Comparison of ENCODE assay signal across 13 cellular contexts in genomic region chr12:11723993-11724392, GRCh38.
A peak's percentile ranks its signal among the peaks of the same experiment; 100 is the strongest.
DNase-seq lines count a peak whose midpoint lies in the region; ATAC-seq and TF ChIP-seq lines count a peak whose summit lies in the region.
"Had no signal": no experiment of that assay in that cellular context is flagged by ENCODE, and none has a peak within 500 bp of the region (broad histone marks: within the 10 kb centered on the region; RNA-seq: fewer than 3 reads in every experiment).

No MANE protein-coding gene starts in this region.

- H3K4me3 ChIP-seq in stomach smooth muscle (ENCODE audit: low read length in 2 of 2) (peak overlapping the region in 1 of 2 donors; percentile 8), adrenal gland (no peak overlapping the region), MG63 (no peak overlapping the region)

- H3K36me3 ChIP-seq in stomach smooth muscle (ENCODE audit: control insufficient read depth in 2 of 2, insufficient read depth in 2 of 2, low read length in 2 of 2): no peaks in the 10 kb centered on the region
- no peaks in the 10 kb centered on the region for H3K36me3 ChIP-seq in adrenal gland (replicated peaks in 1 of 2)
- H3K36me3 ChIP-seq in MG63: no peaks in the 10 kb centered on the region

- intact Hi-C loops in adrenal gland (cut with DNase I): no loop called here

- H3K27ac Mint-ChIP-seq in T-cell: peak overlapping the region; percentile 3 to 59

- POLR2A ChIA-PET in T-cell (lab: Charles Lee): no interaction called here

- H3K9ac ChIP-seq in stomach smooth muscle (ENCODE audit: low read length in 2 of 2): no peak overlapping the region

- DNase-seq in NCI-H2171 treated with DMSO at 0.1 percent for 48 hours (lab: John Stamatoyannopoulos, UW) (peak; percentile 0), NCI-H2171 (lab: John Stamatoyannopoulos, UW) (no peak), T-cell (no peak), iris pigment epithelial cell (ENCODE audit: low read depth) (peak; percentile 63), adrenal gland (no peak), MG63 (no peak)
- DNase-seq: activated CD4-positive, CD25-positive, alpha-beta regulatory T cell treated with anti-CD3 and anti-CD28 coated beads, Interleukin-2, amount 50 U/mL, for 72 hours; head of caudate nucleus; NCI-H1436; RPMI8226 had no signal

- no peak overlapping the region for H3K4me3 Mint-ChIP-seq in T-cell
- H3K4me3 Mint-ChIP-seq: activated T-helper 1 cell treated with anti-CD3 and anti-CD28 coated beads, Interleukin-12 subunit alpha, Interleukin-12 subunit beta, Interleukin-2, Interleukin-4 antibody, amounts not matched to agents 30 ng/mL and 10 ng/mL and 1 ng/mL, durations not matched to agents 14 hours and 24 hours and 36 hours had no signal

- H3K9me3 ChIP-seq in stomach smooth muscle (ENCODE audit: control insufficient read depth in 2 of 2, low read length in 2 of 2): no peaks in the 10 kb centered on the region
- H3K9me3 ChIP-seq in adrenal gland (replicated peaks in 1 of 3): no peaks in the 10 kb centered on the region
- no peaks in the 10 kb centered on the region for H3K9me3 ChIP-seq in MG63

- no peaks in the 10 kb centered on the region for H3K27me3 Mint-ChIP-seq in T-cell

- H3K4me1 ChIP-seq in stomach smooth muscle (ENCODE audit: control insufficient read depth, insufficient read depth, low read length): peaks cover 44% of the 10 kb centered on the region
- peaks cover 9 to 51% of the 10 kb centered on the region in 2 donors for H3K4me1 ChIP-seq in adrenal gland (replicated peaks in 1 of 2)

- peaks cover 15% of the 10 kb centered on the region for H3K36me3 Mint-ChIP-seq in T-cell

- 82 to 92% (median 85%) methylated on average over 6 of the region's 6 CpGs for WGBS in adrenal gland, 4 donors

- CTCF ChIA-PET in T-cell (lab: Charles Lee): no interaction called here

- peaks cover 43 to 76% (median 68%) of the 10 kb centered on the region in 3 donors for H3K4me1 Mint-ChIP-seq in T-cell

- no peaks in the 10 kb centered on the region for H3K9me3 Mint-ChIP-seq in T-cell

- TF ChIP-seq POLR2A in adrenal gland (IDR thresholded peaks at IDR 0.05): no peak

- ATAC-seq in T-cell (replicated peaks in 1 of 4): no peak
- no peak for ATAC-seq in GM18502 (IDR thresholded peaks at IDR 0.05; ENCODE audit: poor library complexity, unreplicated experiment)

- no peaks in the 10 kb centered on the region for H3K27me3 ChIP-seq in stomach smooth muscle (ENCODE audit: control insufficient read depth in 1 of 2, insufficient read depth in 2 of 2, low read length in 2 of 2)
- H3K27me3 ChIP-seq in adrenal gland: no peaks in the 10 kb centered on the region
- no peaks in the 10 kb centered on the region for H3K27me3 ChIP-seq in MG63

- TF ChIP-seq CTCF in adrenal gland (IDR thresholded peaks at IDR 0.05): no peak

- H3K27ac ChIP-seq in stomach smooth muscle (ENCODE audit: low read length) (peak overlapping the region; percentile 49), adrenal gland (peak overlapping the region in 1 of 5 donors; percentile 38)

Comparison
In these comparisons a context has a peak if more than half of its experiments do, and no peak if none do; other contexts are left out.
1. DNase-seq: peak in NCI-H2171 treated with DMSO at 0.1 percent for 48 hours (single experiment) and iris pigment epithelial cell (single experiment); none in NCI-H2171 (single experiment), T-cell (0 of 34), adrenal gland (0 of 7) and MG63 (single experiment).